Comparison of ENCODE assay signal across 9 cellular contexts in the genomic region with DNA sequence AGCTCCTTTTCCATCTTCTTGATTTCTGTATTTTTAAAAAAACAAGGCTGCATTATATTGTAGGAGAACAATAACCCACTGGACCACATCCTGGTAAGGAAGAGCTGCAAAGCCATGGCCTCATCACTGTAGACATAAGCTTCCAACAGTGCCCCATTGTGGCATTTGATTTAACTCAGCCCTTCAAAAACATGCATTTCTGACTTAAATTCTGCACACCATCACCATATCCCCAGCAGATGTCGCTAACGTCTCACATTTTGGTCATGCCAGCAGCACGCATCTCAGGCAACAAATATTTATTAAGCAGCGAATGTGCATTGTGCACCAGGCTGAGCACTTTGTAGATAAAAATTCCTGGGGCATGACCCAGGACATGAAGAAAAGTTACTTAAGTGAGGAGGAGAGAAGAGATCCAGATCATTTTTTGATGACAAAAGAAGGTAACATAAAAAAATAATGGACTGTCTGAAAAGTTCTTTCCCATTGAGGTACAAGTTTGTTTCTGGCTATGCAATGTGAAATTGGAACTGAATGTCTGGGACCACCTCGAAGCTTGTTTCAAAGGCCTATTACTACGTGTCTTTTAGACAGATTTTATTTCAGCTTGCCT.
DNase-seq lines count a peak whose midpoint lies in the region; ATAC-seq and TF ChIP-seq lines count a peak whose summit lies in the region.
"Had no signal": no experiment of that assay in that cellular context is flagged by ENCODE, and none has a peak within 500 bp of the region (broad histone marks: within the 10 kb centered on the region; RNA-seq: fewer than 3 reads in every experiment).

No MANE protein-coding gene starts in this region.

- no peaks in the 10 kb centered on the region for H3K36me3 Mint-ChIP-seq in activated B cell treated with CpG ODN at 0.5 μM for 24 hours (ENCODE audit: low read depth)

- ATAC-seq in HG03139 (IDR thresholded peaks at IDR 0.05; ENCODE audit: unreplicated experiment) (peak; percentile 74), activated B cell treated with CpG ODN at 0.5 μM for 24 hours (ENCODE audit: low read depth) (peak; percentile 84)

- H3K4me1 Mint-ChIP-seq in activated B cell treated with CpG ODN at 0.5 μM for 24 hours = no peaks in the 10 kb centered on the region

- H3K9me3 Mint-ChIP-seq in activated B cell treated with CpG ODN at 0.5 μM for 24 hours = no peaks in the 10 kb centered on the region

- no peaks in the 10 kb centered on the region for H3K36me3 ChIP-seq in kidney epithelial cell (ENCODE audit: control insufficient read depth, insufficient read depth, low read length)
- H3K36me3 ChIP-seq: BLaER1 treated with 17β-estradiol and CSF1 and Interleukin-3, amounts not matched to agents 10 nM and 100 nM had no signal

- peak; percentile 64 for DNase-seq in activated gamma-delta T cell treated with Interleukin-2 at 50 U/mL for 16 hours
- DNase-seq in activated gamma-delta T cell (lab: John Stamatoyannopoulos, UW) = no peak
- peak; percentile 76 for DNase-seq in NCI-H345 (lab: John Stamatoyannopoulos, UW)
- no peak for DNase-seq in activated B cell treated with CpG ODN at 0.5 μM for 24 hours
- peak in 59 of 61 donors; percentile 5 to 94 (median 73) for DNase-seq in caudate nucleus (lab: John Stamatoyannopoulos, UW)
- DNase-seq in kidney epithelial cell (ENCODE audit: low read depth) = peak; percentile 51
- DNase-seq in stimulated activated CD4-positive, alpha-beta T cell treated with anti-CD3 and anti-CD28 coated beads, Interleukin-2, amount 100 ng/mL, for 4 hours (ENCODE audit: low read depth) = peak; percentile 41

- H3K27ac Mint-ChIP-seq in activated B cell treated with CpG ODN at 0.5 μM for 24 hours = no peak overlapping the region

- H3K27me3 Mint-ChIP-seq in activated B cell treated with CpG ODN at 0.5 μM for 24 hours = no peaks in the 10 kb centered on the region

- CTCF ChIA-PET in activated B cell treated with CpG ODN at 0.5 μM for 24 hours (lab: Charles Lee) = interaction anchor here (0.6 to 4.3 kb wide), 28 partner anchors 9 to 1572 kb away, joined by 3 to 43 read pairs (median 4); a partner anchor contains a TSS

- H3K27ac ChIP-seq in caudate nucleus (ENCODE audit: low read depth, low read length) = peak overlapping the region; percentile 97

- intact Hi-C loops in activated B cell treated with CpG ODN at 0.5 μM for 24 hours (cut with micrococcal nuclease) = loop anchor here (1.0 to 2.0 kb wide), 4 partner anchors 342 to 944 kb away; a partner anchor contains a TSS

- TF ChIP-seq CTCF in activated B cell treated with CpG ODN at 0.5 μM for 24 hours (IDR thresholded peaks at IDR 0.05) (peak; percentile 59), kidney epithelial cell (IDR thresholded peaks at IDR 0.05; ENCODE audit: insufficient read depth, low read length, poor library complexity, severe bottlenecking) (peak; percentile 66)

- H3K4me3 Mint-ChIP-seq in activated B cell treated with CpG ODN at 0.5 μM for 24 hours = no peak overlapping the region

- H3K27me3 ChIP-seq in kidney epithelial cell (ENCODE audit: control insufficient read depth, insufficient read depth, low read length) = no peaks in the 10 kb centered on the region
- H3K27me3 ChIP-seq: BLaER1 treated with 17β-estradiol and CSF1 and Interleukin-3, amounts not matched to agents 10 nM and 100 nM had no signal

- POLR2A ChIA-PET in activated B cell treated with CpG ODN at 0.5 μM for 24 hours (lab: Charles Lee) = no interaction called here

- H3K4me3 ChIP-seq in kidney epithelial cell (ENCODE audit: low read depth, low read length) = no peak overlapping the region
- H3K4me3 ChIP-seq: BLaER1 treated with 17β-estradiol and CSF1 and Interleukin-3, amounts not matched to agents 10 nM and 100 nM had no signal

Comparison
In these comparisons a context has a peak if more than half of its experiments do, and no peak if none do; other contexts are left out.
1. DNase-seq: peak in activated gamma-delta T cell treated with Interleukin-2 at 50 U/mL for 16 hours (single experiment), NCI-H345 (single experiment), caudate nucleus (59 of 61), kidney epithelial cell (single experiment) and stimulated activated CD4-positive, alpha-beta T cell treated with anti-CD3 and anti-CD28 coated beads, Interleukin-2, amount 100 ng/mL, for 4 hours (single experiment); none in activated gamma-delta T cell (single experiment) and activated B cell treated with CpG ODN at 0.5 μM for 24 hours (single experiment).